Comparison of ENCODE assay signal across 11 cellular contexts in the genomic region with DNA sequence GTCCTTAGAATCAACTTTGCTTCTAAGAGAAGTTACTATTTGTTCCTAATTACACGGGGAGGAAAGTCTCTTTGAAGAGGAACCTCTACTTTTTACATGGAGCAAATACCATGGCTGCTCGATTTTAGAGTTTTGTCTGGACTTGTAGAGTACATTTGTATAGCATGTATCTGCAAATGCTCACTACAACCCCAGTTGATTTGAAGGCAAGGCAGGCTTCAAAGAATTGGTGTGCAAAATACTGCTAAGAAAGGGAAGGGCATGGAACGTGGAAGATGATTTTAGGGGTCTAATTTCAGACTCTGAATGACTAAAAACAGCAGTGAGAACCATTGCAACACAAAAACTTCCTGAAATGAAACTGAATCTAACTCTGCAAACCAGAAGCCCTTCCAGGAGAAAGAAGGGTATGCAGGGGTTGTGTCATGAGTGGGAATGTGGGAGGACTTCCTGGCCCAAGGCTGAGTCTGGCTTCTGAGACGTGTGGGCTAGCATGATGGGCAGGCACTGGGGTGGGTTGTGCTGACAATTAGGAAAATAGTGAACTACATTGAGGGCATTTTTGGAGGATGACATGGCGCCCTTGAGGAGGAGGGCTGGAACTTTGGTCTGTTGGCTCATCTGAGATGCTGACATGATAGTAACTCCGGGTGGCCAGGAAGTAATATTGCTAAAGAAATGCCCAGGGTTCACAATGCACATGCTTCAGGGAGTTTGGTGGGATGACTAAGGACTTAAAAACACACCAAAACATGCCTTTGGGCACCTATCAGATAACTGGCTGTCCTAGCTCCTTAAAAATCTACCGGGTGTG. TPM values are rescaled to one million over a fixed set of nuclear protein-coding genes. Genes with fewer than 3 reads are reported as not detected.
DNase-seq lines count a peak whose midpoint lies in the region; ATAC-seq, FAIRE-seq and TF ChIP-seq lines count a peak whose summit lies in the region.
"Had no signal": no experiment of that assay in that cellular context is flagged by ENCODE, and none has a peak within 500 bp of the region (broad histone marks: within the 10 kb centered on the region; RNA-seq: fewer than 3 reads in every experiment).

No MANE protein-coding gene starts in this region.

- H3K4me1 ChIP-seq in mucosa of descending colon (ENCODE audit: low read depth): no peaks in the 10 kb centered on the region
- H3K4me1 ChIP-seq: gastrocnemius medialis had no signal

- no peak overlapping the region for H3K4me3 ChIP-seq in bronchial epithelial cell (ENCODE audit: low read depth, low read length)
- H3K4me3 ChIP-seq in mucosa of descending colon: no peak overlapping the region
- H3K4me3 ChIP-seq: gastrocnemius medialis had no signal

- no peaks in the 10 kb centered on the region for H3K9me3 ChIP-seq in mucosa of descending colon
- H3K9me3 ChIP-seq: gastrocnemius medialis had no signal

- DNase-seq in AG09319 (ENCODE audit: extremely low read depth, low read depth) (peak; percentile 66), Kasumi-1 (lab: John Stamatoyannopoulos, UW) (peak; percentile 81 to 85), bronchial epithelial cell (ENCODE audit: low read depth) (peak; percentile 76), mucosa of descending colon (no peak), erythroblast (lab: John Stamatoyannopoulos, UW) (no peak), GM20000 (ENCODE audit: low spot score) (no peak), DMS114 treated with DMSO at 0.1 percent for 48 hours (lab: John Stamatoyannopoulos, UW; ENCODE audit: unreplicated experiment) (no peak)
- DNase-seq: COR-L47, NCI-H510A treated with DMSO at 0.1 percent for 48 hours had no signal

- FAIRE-seq in bronchial epithelial cell (lab: Jason Lieb, UNC): no peak

- H3K36me3 ChIP-seq in bronchial epithelial cell (ENCODE audit: control insufficient read depth, insufficient read depth, low read length): no peaks in the 10 kb centered on the region
- H3K36me3 ChIP-seq in mucosa of descending colon (ENCODE audit: low read depth): no peaks in the 10 kb centered on the region
- H3K36me3 ChIP-seq: gastrocnemius medialis had no signal

- peak; percentile 25 for ATAC-seq in mucosa of descending colon
- no peak for ATAC-seq in HG03025 (IDR thresholded peaks at IDR 0.05; ENCODE audit: low FRiP score, unreplicated experiment)

- no peaks in the 10 kb centered on the region for H3K27me3 ChIP-seq in bronchial epithelial cell (ENCODE audit: control insufficient read depth, insufficient read depth, low read length)
- H3K27me3 ChIP-seq: gastrocnemius medialis had no signal

- TF ChIP-seq POLR2A in erythroblast (IDR thresholded peaks at IDR 0.05; ENCODE audit: low read length): no peak

- intact Hi-C loops in mucosa of descending colon (cut with DNase I, micrococcal nuclease): no loop called here

- TF ChIP-seq CTCF in AG09319 (IDR thresholded peaks at IDR 0.05; ENCODE audit: low read depth, low read length) (no peak), bronchial epithelial cell (IDR thresholded peaks at IDR 0.05; ENCODE audit: insufficient read depth, low read length, severe bottlenecking) (no peak), mucosa of descending colon (IDR thresholded peaks at IDR 0.05) (no peak), GM20000 (IDR thresholded peaks at IDR 0.05; ENCODE audit: extremely low read depth, missing control alignments) (no peak)

RNA-seq across cellular contexts. Expression of gene IL1R2, which starts 18.9 kb away (rescaled TPM):
- total RNA-seq in bronchial epithelial cell: not detected in 2 replicates
- total RNA-seq in mucosa of descending colon: 10 to 100 TPM; 17.9 to 40.3 (median 39.8) TPM

Comparison
In these comparisons a context has a peak if more than half of its experiments do, and no peak if none do; other contexts are left out.
1. DNase-seq: peak in AG09319 (single experiment), Kasumi-1 (2 of 2) and bronchial epithelial cell (single experiment); none in mucosa of descending colon (0 of 3), erythroblast (0 of 2), GM20000 (single experiment) and DMS114 treated with DMSO at 0.1 percent for 48 hours (single experiment).
2. RNA of gene IL1R2, which starts 18.9 kb away (total RNA-seq): 17.9 to 40.3 TPM in mucosa of descending colon; not detected in bronchial epithelial cell; every median in the first group is over 10 times any median in the second.